ENCODE assay signal across 20 cellular contexts in genomic region chr19:641702-642101, GRCh38. TPM values are rescaled to one million over a fixed set of nuclear protein-coding genes. Genes with fewer than 3 reads are reported as not detected.
"Had no signal": no experiment of that assay in that cellular context is flagged by ENCODE, and none has a peak within 500 bp of the region (broad histone marks: within the 10 kb centered on the region; RNA-seq: fewer than 3 reads in every experiment).

No MANE protein-coding gene starts in this region.

- FAIRE-seq: endometrium, pancreas had no signal

- H3K36me3 Mint-ChIP-seq: natural killer cell, WTC11 had no signal

- H3K27ac ChIP-seq: colonic mucosa, esophagus muscularis mucosa, heart right ventricle, neutrophil, pancreas, right lobe of liver had no signal

- H3K4me3 ChIP-seq: colonic mucosa, esophagus muscularis mucosa, heart right ventricle, pancreas, right lobe of liver had no signal

- H3K9me3 ChIP-seq: colonic mucosa, esophagus muscularis mucosa, heart right ventricle, neutrophil, pancreas, right lobe of liver had no signal

- H3K27me3 Mint-ChIP-seq: brain; stimulated activated naive B cell treated with anti-CD40 and anti-IgM and Interleukin-4, amounts not matched to agents 10 μg/mL and 1 μg/mL and 100 μg/mL, for 72 hours had no signal

- H3K9me3 Mint-ChIP-seq: activated CD4-positive, alpha-beta memory T cell treated with anti-CD3 and anti-CD28 coated beads, Interleukin-2, amount 10 ng/mL, durations not matched to agents 7 days and 5 days; activated naive CD8-positive, alpha-beta T cell treated with anti-CD3 and anti-CD28 coated beads, Interleukin-2, amount 10 ng/mL, durations not matched to agents 7 days and 5 days; brain; natural killer cell; stimulated activated naive B cell treated with anti-CD40 and anti-IgM and Interleukin-4, amounts not matched to agents 10 μg/mL and 1 μg/mL and 100 μg/mL, for 72 hours; T-helper 2 cell treated with Interferon-gamma antibody and Interleukin-4, amounts not matched to agents 5 μg/mL and 100 μg/mL, for 36 hours had no signal

- H3K27ac Mint-ChIP-seq: activated CD4-positive, alpha-beta memory T cell treated with anti-CD3 and anti-CD28 coated beads, Interleukin-2, amount 10 ng/mL, durations not matched to agents 7 days and 5 days; activated CD8-positive, alpha-beta memory T cell treated with anti-CD3 and anti-CD28 coated beads, Interleukin-2, amount 10 ng/mL, durations not matched to agents 7 days and 5 days; activated naive CD8-positive, alpha-beta T cell treated with anti-CD3 and anti-CD28 coated beads, Interleukin-2, amount 10 ng/mL, durations not matched to agents 7 days and 5 days; brain; natural killer cell; stimulated activated naive B cell treated with anti-CD40 and anti-IgM and Interleukin-4, amounts not matched to agents 10 μg/mL and 1 μg/mL and 100 μg/mL, for 72 hours; T-helper 2 cell treated with Interferon-gamma antibody and Interleukin-4, amounts not matched to agents 5 μg/mL and 100 μg/mL, for 36 hours; WTC11 had no signal

- DNase-seq: activated CD4-positive, alpha-beta memory T cell treated with anti-CD3 and anti-CD28 coated beads, Interleukin-2, amount 10 ng/mL, durations not matched to agents 7 days and 5 days; activated CD4-positive, alpha-beta T cell treated with anti-CD3 and anti-CD28 coated beads for 4 hours; activated CD8-positive, alpha-beta memory T cell treated with anti-CD3 and anti-CD28 coated beads, Interleukin-2, amount 10 ng/mL, durations not matched to agents 7 days and 5 days; activated naive CD8-positive, alpha-beta T cell treated with anti-CD3 and anti-CD28 coated beads, Interleukin-2, amount 10 ng/mL, durations not matched to agents 7 days and 5 days; central memory CD4-positive, alpha-beta T cell; colonic mucosa; heart right ventricle; mesendoderm; natural killer cell; right lobe of liver; stimulated activated CD4-positive, alpha-beta T cell treated with anti-CD3 and anti-CD28 coated beads, Interleukin-4, amount 100 ng/mL, for 4 hours; stimulated activated naive B cell treated with anti-CD40 and anti-IgM and Interleukin-4, amounts not matched to agents 10 μg/mL and 1 μg/mL and 100 μg/mL, for 72 hours had no signal

- H3K36me3 ChIP-seq: colonic mucosa had no signal

- H3K4me1 ChIP-seq: colonic mucosa, pancreas, right lobe of liver had no signal

- H3K27me3 ChIP-seq: colonic mucosa, esophagus muscularis mucosa, pancreas, right lobe of liver had no signal

- H3K4me3 Mint-ChIP-seq: activated CD4-positive, alpha-beta memory T cell treated with anti-CD3 and anti-CD28 coated beads, Interleukin-2, amount 10 ng/mL, durations not matched to agents 7 days and 5 days; activated CD8-positive, alpha-beta memory T cell treated with anti-CD3 and anti-CD28 coated beads, Interleukin-2, amount 10 ng/mL, durations not matched to agents 7 days and 5 days; activated naive CD8-positive, alpha-beta T cell treated with anti-CD3 and anti-CD28 coated beads, Interleukin-2, amount 10 ng/mL, durations not matched to agents 7 days and 5 days; brain; natural killer cell; T-helper 2 cell treated with Interferon-gamma antibody and Interleukin-4, amounts not matched to agents 5 μg/mL and 100 μg/mL, for 36 hours; WTC11 had no signal

RNA-seq across cellular contexts. Expression of gene FGF22, which starts 2.0 kb away (rescaled TPM):
- total RNA-seq: activated CD4-positive, alpha-beta memory T cell treated with anti-CD3 and anti-CD28 coated beads, Interleukin-2, amount 10 ng/mL, durations not matched to agents 7 days and 5 days; activated CD8-positive, alpha-beta memory T cell treated with anti-CD3 and anti-CD28 coated beads, Interleukin-2, amount 10 ng/mL, durations not matched to agents 7 days and 5 days; colonic mucosa had no signal

RNA-seq across cellular contexts. Expression of gene HCN2, which starts 52.0 kb away (rescaled TPM):
- total RNA-seq: ureter had no signal
